21 cellular contexts compared by ENCODE assay signal in the genomic region with DNA sequence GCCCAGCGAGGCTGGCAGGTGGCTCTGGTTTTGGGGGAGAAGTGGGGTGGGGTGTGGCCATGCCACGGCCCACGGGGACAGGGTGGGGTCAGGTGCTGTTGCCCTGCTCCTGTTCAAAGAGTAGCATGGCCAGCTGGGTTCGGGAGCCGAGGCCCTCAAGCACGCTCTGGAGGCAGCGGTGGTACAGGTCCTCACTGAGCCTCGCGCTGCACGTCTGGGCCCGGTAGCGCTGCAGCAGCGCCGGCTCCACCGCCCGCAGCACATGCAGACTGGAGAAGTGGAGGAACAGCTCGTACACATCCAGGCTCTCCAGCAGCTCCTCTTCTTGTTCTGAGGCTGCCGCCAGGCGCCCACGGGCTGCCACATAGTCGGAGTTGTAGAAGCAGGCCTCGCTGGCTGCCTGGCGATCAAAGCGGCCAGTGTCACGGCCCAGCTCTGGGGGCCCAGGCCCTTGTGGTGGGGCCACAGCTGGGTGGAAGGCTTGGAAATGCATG. TPM values are rescaled to one million over a fixed set of nuclear protein-coding genes. Genes with fewer than 3 reads are reported as not detected.
A peak's percentile ranks its signal among the peaks of the same experiment; 100 is the strongest.
DNase-seq lines count a peak whose midpoint lies in the region; ATAC-seq, FAIRE-seq and TF ChIP-seq lines count a peak whose summit lies in the region.
"Had no signal": no experiment of that assay in that cellular context is flagged by ENCODE, and none has a peak within 500 bp of the region (broad histone marks: within the 10 kb centered on the region; RNA-seq: fewer than 3 reads in every experiment).

No MANE protein-coding gene starts in this region.

- ATAC-seq in HG03439 (IDR thresholded peaks at IDR 0.05; ENCODE audit: unreplicated experiment) = no peak

- CTCF ChIA-PET in mammary epithelial cell (lab: Charles Lee; ENCODE audit: low non-redundant PET) = interaction anchor here (0.7 kb wide), 1 partner anchor 150 kb away, joined by 3 read pairs; no protein-coding TSS in a partner anchor

- no peak overlapping the region for H2AFZ ChIP-seq in mammary epithelial cell (ENCODE audit: low read depth, low read length)
- H2AFZ ChIP-seq: PC-9 had no signal

- intact Hi-C loops in mammary epithelial cell (cut with micrococcal nuclease) (no loop called here), breast epithelium (cut with DNase I; ENCODE audit: low total_unique reads) (no loop called here), spleen (cut with DNase I; ENCODE audit: low total_unique reads) (loop anchor here (10.0 kb wide), 1 partner anchor 65 kb away; no protein-coding TSS in a partner anchor)

- H3K4me3 ChIP-seq in mammary epithelial cell (replicated peaks in 1 of 3; ENCODE audit: insufficient read depth in 1 of 3, low read depth in 2 of 3, low read length in 3 of 3) (no peak overlapping the region), breast epithelium (no peak overlapping the region), spleen (no peak overlapping the region)
- H3K4me3 ChIP-seq: MG63, PC-9, SJSA1 had no signal

- H3K27ac ChIP-seq in mammary epithelial cell (ENCODE audit: insufficient read depth, low read depth, low read length) (no peak overlapping the region), breast epithelium (no peak overlapping the region), cingulate gyrus (ENCODE audit: low read depth, low read length) (peak overlapping the region; percentile 69), spleen (no peak overlapping the region)
- H3K27ac ChIP-seq: 22Rv1, PC-9, SJSA1 had no signal

- H3K9ac ChIP-seq in mammary epithelial cell (ENCODE audit: insufficient read depth, low read length) = no peak overlapping the region

- H3K27me3 ChIP-seq in mammary epithelial cell (ENCODE audit: insufficient read depth, low read length) (no peaks in the 10 kb centered on the region), breast epithelium (no peaks in the 10 kb centered on the region), spleen (replicated peaks in 1 of 7) (peaks cover 0 to 88% (median 7%) of the 10 kb centered on the region in 7 donors)
- H3K27me3 ChIP-seq: MG63, SJSA1 had no signal

- 88% methylated on average over 5 of the region's 25 CpGs for WGBS in mammary epithelial cell (ENCODE audit: low coverage, missing lambda C conversion rate)
- WGBS in spleen, 5 donors = 92 to 97% (median 94%) methylated on average over 7 to 25 of the region's 25 CpGs

- H3K9me3 ChIP-seq in mammary epithelial cell (replicated peaks; ENCODE audit: insufficient read depth, low read length) (no peaks in the 10 kb centered on the region), breast epithelium (no peaks in the 10 kb centered on the region), spleen (no peaks in the 10 kb centered on the region)
- H3K9me3 ChIP-seq: MG63, SJSA1 had no signal

- H3K36me3 ChIP-seq in mammary epithelial cell (ENCODE audit: insufficient read depth, low read length) = peaks cover 6% of the 10 kb centered on the region
- H3K36me3 ChIP-seq in breast epithelium = no peaks in the 10 kb centered on the region
- peaks cover 0 to 20% (median 6%) of the 10 kb centered on the region in 6 donors for H3K36me3 ChIP-seq in spleen

- in situ Hi-C loops in mammary epithelial cell (cut with MboI; ENCODE audit: low sequenced_read_pairs in 2 of 2) = no loop called here

- no peak for TF ChIP-seq CTCF in mammary epithelial cell (conservative IDR thresholded peaks at IDR 0.05 in 1 of 2, IDR thresholded peaks at IDR 0.05 in 1 of 2; ENCODE audit: extremely low read depth in 1 of 2, insufficient read depth in 1 of 2, low read depth in 1 of 2, low read length in 2 of 2)
- no peak for TF ChIP-seq CTCF in breast epithelium (IDR thresholded peaks at IDR 0.05)
- no peak for TF ChIP-seq CTCF in spleen (IDR thresholded peaks at IDR 0.05 in 8 of 11, conservative IDR thresholded peaks at IDR 0.05 in 3 of 11)

- TF ChIP-seq POLR2A in breast epithelium (IDR thresholded peaks at IDR 0.05) = no peak
- no peak for TF ChIP-seq POLR2A in spleen (IDR thresholded peaks at IDR 0.05)

- dilution Hi-C loops in mammary epithelial cell (cut with HindIII; ENCODE audit: low sequenced_read_pairs) = no loop called here

- no peak for FAIRE-seq in HTR-8/SVneo (lab: Jason Lieb, UNC)
- FAIRE-seq: H1 had no signal

- H4K20me1 ChIP-seq in mammary epithelial cell (ENCODE audit: insufficient read depth, low read length) = peaks cover 3% of the 10 kb centered on the region

- DNase-seq in mammary epithelial cell = no peak
- no peak for DNase-seq in breast epithelium (ENCODE audit: low spot score in 2 of 2)
- DNase-seq in spleen = peak; percentile 74
- DNase-seq in HTR-8/SVneo (ENCODE audit: insufficient read length, low spot score) = no peak
- DNase-seq: AML-193, DMS79, Kasumi-1, MG63, NCI-H1048, NCI-H1436, NCI-H1930, NCI-H226, NCI-H524 treated with DMSO at 0.1 percent for 48 hours, PC-9 had no signal

- H3K4me1 ChIP-seq in mammary epithelial cell (ENCODE audit: insufficient read depth, low read length) = peaks cover 46% of the 10 kb centered on the region
- H3K4me1 ChIP-seq in breast epithelium = peaks cover 3 to 8% of the 10 kb centered on the region in 2 donors
- peaks cover 16 to 35% (median 32%) of the 10 kb centered on the region in 6 donors for H3K4me1 ChIP-seq in spleen

- H3K79me2 ChIP-seq in mammary epithelial cell (ENCODE audit: insufficient read depth, low read length) = peaks cover 49% of the 10 kb centered on the region

- BruUV-seq in mammary epithelial cell (replicated peaks; lab: Mats Ljungman, UMichigan) = TSS peak; percentile 11

- no peak overlapping the region for H3K4me2 ChIP-seq in mammary epithelial cell (ENCODE audit: insufficient read depth, low read depth, low read length)
- H3K4me2 ChIP-seq: PC-9 had no signal

RNA-seq across cellular contexts. Expression of gene CHPF, which starts 4.3 kb away (rescaled TPM):
- total RNA-seq in mammary epithelial cell = 100 to 1,000 TPM; 114 to 274 TPM
- polyA plus RNA-seq in mammary epithelial cell = 101 TPM
- polyA minus RNA-seq in mammary epithelial cell = 18.2 TPM
- 10 to 100 TPM; 46.5 to 58.9 (median 49.0) TPM for total RNA-seq in breast epithelium
- 10 to 100 TPM in 6 of 7 donors, 1 to 10 TPM in 1; 8.9 to 26.2 (median 15.4) TPM for total RNA-seq in spleen
- 1 to 10 TPM; 2.8 to 8.9 (median 4.8) TPM for polyA plus RNA-seq in spleen

RNA-seq across cellular contexts. Expression of gene TMEM198, which starts 4.5 kb away (rescaled TPM):
- total RNA-seq in mammary epithelial cell (1 to 10 TPM; 1.3 to 5.2 TPM), breast epithelium (1 to 10 TPM; 1.6 to 1.9 (median 1.8) TPM), spleen (1 to 10 TPM in 5 of 7 donors, under 1 TPM in 2; 0.39 to 2.8 (median 1.1) TPM)
- polyA plus RNA-seq in mammary epithelial cell (2.0 TPM), spleen (1 to 10 TPM; 1.1 to 2.1 (median 1.5) TPM)
- polyA minus RNA-seq in mammary epithelial cell = 0.26 TPM
- polyA plus RNA-seq: CD14-positive monocyte had no signal

RNA-seq across cellular contexts. Expression of gene ASIC4, which starts 25.1 kb away (rescaled TPM):
- total RNA-seq in mammary epithelial cell (under 1 TPM; 0.16 to 0.17 TPM), breast epithelium (under 1 TPM in 1 of 3 donors, not detected in 2; 0.44 TPM), spleen (under 1 TPM in 1 of 7 donors, not detected in 6; 0.32 TPM)
- polyA plus RNA-seq in mammary epithelial cell (0.05 TPM), spleen (under 1 TPM; 0.04 to 0.06 (median 0.05) TPM)
- polyA minus RNA-seq in mammary epithelial cell = not detected
- total RNA-seq: SJSA1 had no signal
- polyA plus RNA-seq: CD14-positive monocyte, IgD-negative memory B cell had no signal

RNA-seq across cellular contexts. Expression of gene OBSL1, which starts 32.0 kb away (rescaled TPM):
- total RNA-seq in mammary epithelial cell (10 to 100 TPM; 32.6 to 52.8 TPM), breast epithelium (10 to 100 TPM; 69.2 to 91.9 (median 73.1) TPM), spleen (10 to 100 TPM; 26.7 to 51.6 (median 31.1) TPM)
- polyA plus RNA-seq in mammary epithelial cell (30.8 TPM), spleen (10 to 100 TPM; 15.9 to 32.0 (median 27.6) TPM)
- polyA minus RNA-seq in mammary epithelial cell = 39.7 TPM
- polyA plus RNA-seq: CD14-positive monocyte, IgD-negative memory B cell had no signal

RNA-seq across cellular contexts. Expression of gene INHA, which starts 32.8 kb away (rescaled TPM):
- 1 to 10 TPM in 1 of 2 donors, under 1 TPM in 1; 0.50 to 2.0 TPM for total RNA-seq in mammary epithelial cell
- 0.53 TPM for polyA plus RNA-seq in mammary epithelial cell
- not detected for polyA minus RNA-seq in mammary epithelial cell
- total RNA-seq in breast epithelium = under 1 TPM in 2 of 3 donors, not detected in 1; 0.64 to 0.73 TPM
- under 1 TPM in 1 of 7 donors, not detected in 6; 0.46 TPM for total RNA-seq in spleen
- under 1 TPM; 0.08 to 0.46 (median 0.16) TPM for polyA plus RNA-seq in spleen
- polyA plus RNA-seq: CD14-positive monocyte, IgD-negative memory B cell had no signal
